Comparison of ENCODE assay signal across 11 cellular contexts in the genomic region with DNA sequence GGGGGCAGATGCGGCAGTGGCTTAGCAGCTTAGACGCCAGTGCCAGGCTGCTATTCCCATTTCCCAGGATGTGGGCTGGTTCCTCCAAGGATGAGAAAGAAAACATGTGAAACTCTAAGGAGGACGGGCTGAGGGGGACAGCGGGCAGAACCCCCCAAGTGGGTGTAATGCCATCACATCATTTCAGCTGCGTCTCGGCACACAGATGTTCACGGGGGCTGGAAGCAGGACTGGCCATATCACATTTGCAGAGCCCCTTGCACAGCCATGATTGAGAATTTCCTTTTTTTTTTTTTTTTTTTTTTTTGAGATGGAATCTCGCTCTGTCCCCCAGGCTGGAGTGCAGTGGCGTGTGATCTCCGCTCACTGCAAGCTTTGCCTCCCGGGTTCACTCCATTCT.
"Had no signal": no experiment of that assay in that cellular context is flagged by ENCODE, and none has a peak within 500 bp of the region (broad histone marks: within the 10 kb centered on the region; RNA-seq: fewer than 3 reads in every experiment).

No MANE protein-coding gene starts in this region.

- FAIRE-seq: H1, H54 had no signal

- DNase-seq: GM23248, GOT3, H7, H9, HCEC 1CT, HFFc6 had no signal

- H3K4me1 ChIP-seq: HAP-1 had no signal

- H3K36me3 ChIP-seq: HAP-1 had no signal

- H3K9me3 ChIP-seq: HAP-1 had no signal

- H3K27ac ChIP-seq: GM23248 had no signal

- H3K4me2 ChIP-seq: GM23338 had no signal

- H3K4me3 ChIP-seq: GM23248, GM23338, HAP-1 had no signal

- H2AFZ ChIP-seq: GM23248, GM23338 had no signal

- ATAC-seq: GM23338, HCT116 had no signal
